1 cellular context compared by ENCODE assay signal in genomic region chr20:4664691-4665360, GRCh38.
TF ChIP-seq lines count a peak whose summit lies in the region.

No MANE protein-coding gene starts in this region.

TF ChIP-seq in IMR-90, 13 proteins besides CTCF, POLR2A, EP300 and RAD21:
- TF ChIP-seq BHLHE40 (IDR thresholded peaks at IDR 0.05; ENCODE audit: low read depth, low read length) = no peak
- TF ChIP-seq RCOR1 (IDR thresholded peaks at IDR 0.05; ENCODE audit: insufficient replicate concordance, low read length) = no peak
- TF ChIP-seq SMC3 (IDR thresholded peaks at IDR 0.05; ENCODE audit: low read depth, low read length) = no peak
- no peak for TF ChIP-seq ELK1 (IDR thresholded peaks at IDR 0.05; ENCODE audit: borderline replicate concordance, low read depth, low read length)
- no peak for TF ChIP-seq RFX5 (IDR thresholded peaks at IDR 0.05; ENCODE audit: low read depth, low read length)
- TF ChIP-seq MXI1 (IDR thresholded peaks at IDR 0.05; ENCODE audit: borderline replicate concordance, low read depth, low read length) = no peak
- no peak for TF ChIP-seq NFE2L2 (IDR thresholded peaks at IDR 0.05; ENCODE audit: low read depth, low read length)
- TF ChIP-seq USF2 (IDR thresholded peaks at IDR 0.05; ENCODE audit: low read depth, low read length) = no peak
- TF ChIP-seq CHD1 (IDR thresholded peaks at IDR 0.05; ENCODE audit: low read depth, low read length) = no peak
- no peak for TF ChIP-seq CEBPB (IDR thresholded peaks at IDR 0.05; ENCODE audit: low read depth, low read length)
- TF ChIP-seq FOS (IDR thresholded peaks at IDR 0.05; ENCODE audit: low read depth, low read length) = no peak
- no peak for TF ChIP-seq MAFK (IDR thresholded peaks at IDR 0.05; ENCODE audit: low read depth, low read length)
